ENCODE assay signal across 1 cellular context in genomic region chr12:31261744-31262143, GRCh38.
TF ChIP-seq lines count a peak whose summit lies in the region.

No MANE protein-coding gene starts in this region.

TF ChIP-seq in WTC11, 78 proteins besides CTCF, POLR2A, EP300 and RAD21:
- TF ChIP-seq ARID4B (CRISPR knock-in tag; IDR thresholded peaks at IDR 0.05; ENCODE audit: borderline replicate concordance) (no peak), CREB1 (CRISPR knock-in tag; IDR thresholded peaks at IDR 0.05) (no peak), IRF1 (CRISPR knock-in tag; IDR thresholded peaks at IDR 0.05) (no peak), ZNF138 (CRISPR knock-in tag; conservative IDR thresholded peaks at IDR 0.05) (no peak), ZSCAN18 (CRISPR knock-in tag; IDR thresholded peaks at IDR 0.05) (no peak), OVOL2 (CRISPR knock-in tag; IDR thresholded peaks at IDR 0.05; ENCODE audit: borderline replicate concordance) (no peak)
TF ChIP-seq in WTC11: peak in this region for 0.
